ENCODE assay signal across 2 cellular contexts in genomic region chr10:133242611-133243356, GRCh38.
A peak's percentile ranks its signal among the peaks of the same experiment; 100 is the strongest.
TF ChIP-seq lines count a peak whose summit lies in the region.

No MANE protein-coding gene starts in this region.

TF ChIP-seq in SK-N-SH treated with all-trans-retinoic acid at 6 μM for 48 hours, 23 proteins besides CTCF, POLR2A, EP300 and RAD21 (continued from another document):
- TF ChIP-seq CSRNP3 (CRISPR knock-in tag; IDR thresholded peaks at IDR 0.05) (no peak), TSHZ2 (CRISPR knock-in tag; IDR thresholded peaks at IDR 0.05) (no peak), ZNF8 (CRISPR knock-in tag; IDR thresholded peaks at IDR 0.05) (no peak), ZC3H10 (CRISPR knock-in tag; IDR thresholded peaks at IDR 0.05) (no peak)

TF ChIP-seq in HEK293, 187 proteins besides CTCF, POLR2A, EP300 and RAD21 (continued from another document):
- TF ChIP-seq PRDM1 (tag by site-specific recombination; IDR thresholded peaks at IDR 0.05) (no peak), ZNF488 (tag by site-specific recombination; IDR thresholded peaks at IDR 0.05) (no peak), MYNN (tag by site-specific recombination; IDR thresholded peaks at IDR 0.05; ENCODE audit: borderline replicate concordance) (no peak), ZSCAN5A (tag by site-specific recombination; IDR thresholded peaks at IDR 0.05) (no peak), ZNF548 (tag by site-specific recombination; IDR thresholded peaks at IDR 0.05) (no peak), ZNF558 (tag by site-specific recombination; IDR thresholded peaks at IDR 0.05) (no peak), ZNF221 (tag by site-specific recombination; IDR thresholded peaks at IDR 0.05; ENCODE audit: borderline replicate concordance) (no peak), ELK4 (IDR thresholded peaks at IDR 0.05; ENCODE audit: borderline replicate concordance, low read depth, low read length) (no peak), PRDM4 (tag by site-specific recombination; IDR thresholded peaks at IDR 0.05) (no peak), EGR2 (tag by site-specific recombination; IDR thresholded peaks at IDR 0.05; ENCODE audit: low read depth) (peak; percentile 59), ZNF10 (tag by site-specific recombination; IDR thresholded peaks at IDR 0.05) (no peak), YY1 (tag by site-specific recombination; IDR thresholded peaks at IDR 0.05) (no peak), ZNF549 (tag by site-specific recombination; IDR thresholded peaks at IDR 0.05) (no peak), GLIS1 (tag by site-specific recombination; IDR thresholded peaks at IDR 0.05) (no peak), FEZF1 (tag by site-specific recombination; IDR thresholded peaks at IDR 0.05) (no peak), ZNF16 (tag by site-specific recombination; IDR thresholded peaks at IDR 0.05; ENCODE audit: low read depth) (no peak), ZNF311 (tag by site-specific recombination; IDR thresholded peaks at IDR 0.05; ENCODE audit: borderline replicate concordance) (no peak), ZFP69B (tag by site-specific recombination; IDR thresholded peaks at IDR 0.05) (no peak), ATF2 (tag by site-specific recombination; IDR thresholded peaks at IDR 0.05; ENCODE audit: low read depth) (no peak), KLF9 (tag by site-specific recombination; IDR thresholded peaks at IDR 0.05; ENCODE audit: low read depth) (peak; percentile 83), ZSCAN4 (tag by site-specific recombination; IDR thresholded peaks at IDR 0.05) (peak; percentile 86), ZBTB7A (tag by site-specific recombination; IDR thresholded peaks at IDR 0.05; ENCODE audit: low read depth) (no peak), ZNF366 (tag by site-specific recombination; conservative IDR thresholded peaks at IDR 0.05) (no peak), HOXC10 (CRISPR knock-in tag; IDR thresholded peaks at IDR 0.05) (no peak), ZNF621 (tag by site-specific recombination; IDR thresholded peaks at IDR 0.05) (0 out of 2 replicates have a peak, but pooled peaks have one; percentile 42), ZNF239 (tag by site-specific recombination; IDR thresholded peaks at IDR 0.05) (no peak), ZNF394 (tag by site-specific recombination; IDR thresholded peaks at IDR 0.05; ENCODE audit: borderline replicate concordance) (no peak), KLF1 (tag by site-specific recombination; IDR thresholded peaks at IDR 0.05) (peak; percentile 26; the same call in 1 of the 2 replicates), ZNF645 (tag by site-specific recombination; IDR thresholded peaks at IDR 0.05) (0 out of 2 replicates have a peak, but pooled peaks have one; percentile 37), IKZF3 (tag by site-specific recombination; IDR thresholded peaks at IDR 0.05) (no peak), ZNF18 (tag by site-specific recombination; IDR thresholded peaks at IDR 0.05) (no peak), ZNF37A (tag by site-specific recombination; IDR thresholded peaks at IDR 0.05) (no peak)
